17 cellular contexts compared by ENCODE assay signal in genomic region chr20:9214676-9215075, GRCh38.
DNase-seq lines count a peak whose midpoint lies in the region; ATAC-seq and TF ChIP-seq lines count a peak whose summit lies in the region.
"Had no signal": no experiment of that assay in that cellular context is flagged by ENCODE, and none has a peak within 500 bp of the region (broad histone marks: within the 10 kb centered on the region; RNA-seq: fewer than 3 reads in every experiment).

No MANE protein-coding gene starts in this region.

- TF ChIP-seq CTCF in WERI-Rb-1 (IDR thresholded peaks at IDR 0.05; ENCODE audit: low read depth, low read length) = no peak
- no peak for TF ChIP-seq CTCF in A673 (conservative IDR thresholded peaks at IDR 0.05; ENCODE audit: low read depth, low read length)
- TF ChIP-seq CTCF in smooth muscle cell (IDR thresholded peaks at IDR 0.05; ENCODE audit: borderline replicate concordance, insufficient read depth, poor library complexity, severe bottlenecking) = no peak

- H3K4me2 ChIP-seq in GM23248 (ENCODE audit: unreplicated experiment) (no peak overlapping the region), smooth muscle cell (no peak overlapping the region)

- peak overlapping the region; percentile 62 for H3K27ac ChIP-seq in GM23248
- H3K27ac ChIP-seq in WERI-Rb-1 = no peak overlapping the region
- no peak overlapping the region for H3K27ac ChIP-seq in A673 (ENCODE audit: low read depth, low read length, poor library complexity, severe bottlenecking)
- H3K27ac ChIP-seq in smooth muscle cell (ENCODE audit: low read depth) = no peak overlapping the region
- H3K27ac ChIP-seq: C4-2B had no signal

- no peak for ATAC-seq in GM21737 (IDR thresholded peaks at IDR 0.05; ENCODE audit: unreplicated experiment)
- ATAC-seq: HCT116; stimulated activated effector memory CD8-positive, alpha-beta T cell treated with anti-CD3 and anti-CD28 coated beads, Interleukin-12 subunit alpha, Interleukin-12 subunit beta, amount 100 ng/mL, for 72 hours had no signal

- DNase-seq in A172 (ENCODE audit: low spot score) = peak; percentile 40
- DNase-seq in GM23248 = peak; percentile 91
- DNase-seq in adipocyte (ENCODE audit: low read depth) = peak; percentile 96
- DNase-seq in fibroblast of the conjunctiva (ENCODE audit: low read depth) = peak; percentile 86
- no peak for DNase-seq in WERI-Rb-1
- no peak for DNase-seq in A673 (ENCODE audit: low spot score)
- no peak for DNase-seq in smooth muscle cell (lab: John Stamatoyannopoulos, UW; ENCODE audit: unreplicated experiment)
- DNase-seq: activated CD8-positive, alpha-beta memory T cell treated with anti-CD3 and anti-CD28 coated beads for 24 hours; activated naive CD4-positive, alpha-beta T cell treated with anti-CD3 and anti-CD28 coated beads, Interleukin-2, amount 10 ng/mL, durations not matched to agents 7 days and 5 days; dermis blood vessel endothelial cell; NCI-H1092; NCI-H2227 treated with DMSO at 0.1 percent for 48 hours; stimulated activated CD4-positive, alpha-beta T cell treated with anti-CD3 and anti-CD28 coated beads, Interleukin-1b, Interleukin-23, amount 100 ng/mL, for 48 hours had no signal

- peaks cover 19% of the 10 kb centered on the region for H3K4me1 ChIP-seq in GM23248 (ENCODE audit: insufficient read depth)
- H3K4me1 ChIP-seq in adipocyte (ENCODE audit: control insufficient read depth, insufficient read depth, low read length) = peaks cover 22% of the 10 kb centered on the region
- H3K4me1 ChIP-seq in A673 (ENCODE audit: insufficient read depth, low read length, poor library complexity, severe bottlenecking) = peaks cover 8% of the 10 kb centered on the region
- H3K4me1 ChIP-seq in smooth muscle cell (ENCODE audit: low read depth) = no peaks in the 10 kb centered on the region

- 18 to 23% methylated on average over 3 of the region's 3 CpGs for WGBS in GM23248 (ENCODE audit: low coverage in 1 of 2, low lambda C conversion rate in 2 of 2, missing lambda C conversion rate in 2 of 2), 2 experiments
- 50% methylated on average over 3 of the region's 3 CpGs for WGBS in smooth muscle cell (ENCODE audit: low lambda C conversion rate)

- H3K27me3 ChIP-seq in GM23248 (replicated peaks; ENCODE audit: insufficient read depth) (no peaks in the 10 kb centered on the region), adipocyte (replicated peaks; ENCODE audit: control insufficient read depth, insufficient read depth, low read length) (peaks cover 4% of the 10 kb centered on the region), WERI-Rb-1 (ENCODE audit: insufficient read depth, low read depth, severe bottlenecking) (no peaks in the 10 kb centered on the region), A673 (replicated peaks; ENCODE audit: insufficient read depth, low read depth, low read length, poor library complexity) (no peaks in the 10 kb centered on the region), smooth muscle cell (ENCODE audit: low read depth) (no peaks in the 10 kb centered on the region)

- H2AFZ ChIP-seq in GM23248 (no peak overlapping the region), smooth muscle cell (ENCODE audit: low read depth) (no peak overlapping the region)

- no peaks in the 10 kb centered on the region for H3K9me3 ChIP-seq in GM23248 (ENCODE audit: low read depth)
- no peaks in the 10 kb centered on the region for H3K9me3 ChIP-seq in adipocyte (ENCODE audit: control insufficient read depth, low read length)
- no peaks in the 10 kb centered on the region for H3K9me3 ChIP-seq in WERI-Rb-1 (ENCODE audit: severe bottlenecking)
- H3K9me3 ChIP-seq in A673 (ENCODE audit: low read depth, low read length, poor library complexity, severe bottlenecking) = no peaks in the 10 kb centered on the region
- no peaks in the 10 kb centered on the region for H3K9me3 ChIP-seq in smooth muscle cell (replicated peaks; ENCODE audit: low read depth)

- H4K20me1 ChIP-seq in GM23248 (ENCODE audit: insufficient read depth) (no peaks in the 10 kb centered on the region), smooth muscle cell (ENCODE audit: low read depth) (no peaks in the 10 kb centered on the region)

- H3K4me3 ChIP-seq in GM23248 = no peak overlapping the region
- no peak overlapping the region for H3K4me3 ChIP-seq in adipocyte (ENCODE audit: low read length)
- no peak overlapping the region for H3K4me3 ChIP-seq in WERI-Rb-1 (ENCODE audit: low read depth, low read length)
- no peak overlapping the region for H3K4me3 ChIP-seq in A673 (ENCODE audit: low read depth, low read length, poor library complexity, severe bottlenecking)
- no peak overlapping the region for H3K4me3 ChIP-seq in smooth muscle cell

- H3K79me2 ChIP-seq in GM23248 (ENCODE audit: insufficient read depth) (no peaks in the 10 kb centered on the region), smooth muscle cell (ENCODE audit: low read depth) (no peaks in the 10 kb centered on the region)

- H3K9ac ChIP-seq in GM23248 = no peak overlapping the region
- no peak overlapping the region for H3K9ac ChIP-seq in adipocyte (ENCODE audit: low read length)
- no peak overlapping the region for H3K9ac ChIP-seq in smooth muscle cell (ENCODE audit: low read depth)

- in situ Hi-C loops in GM23248 (cut with MboI) = no loop called here

- POLR2A ChIA-PET in A673 (lab: Charles Lee; ENCODE audit: low non-redundant PET) = no interaction called here

- intact Hi-C loops in A673 (cut with micrococcal nuclease; ENCODE audit: unreplicated experiment) = loop anchor here (2.0 to 10.0 kb wide), 3 partner anchors 144 to 450 kb away; no protein-coding TSS in a partner anchor

- no TSS peak for BruUV-seq in A673 (replicated peaks; lab: Mats Ljungman, UMichigan)

- no peaks in the 10 kb centered on the region for H3K36me3 ChIP-seq in GM23248 (ENCODE audit: low read depth)
- no peaks in the 10 kb centered on the region for H3K36me3 ChIP-seq in adipocyte (ENCODE audit: control insufficient read depth, insufficient read depth, low read length, severe bottlenecking)
- no peaks in the 10 kb centered on the region for H3K36me3 ChIP-seq in WERI-Rb-1
- H3K36me3 ChIP-seq in A673 (ENCODE audit: insufficient read depth, low read length, poor library complexity, severe bottlenecking) = no peaks in the 10 kb centered on the region
- no peaks in the 10 kb centered on the region for H3K36me3 ChIP-seq in smooth muscle cell (ENCODE audit: low read depth)

- CTCF ChIA-PET in A673 (lab: Charles Lee) = interaction anchor here (0.9 kb wide), 1 partner anchor 9 kb away, joined by 4 read pairs; no protein-coding TSS in a partner anchor

- peaks cover 15% of the 10 kb centered on the region for H3F3A ChIP-seq in GM23248 (ENCODE audit: insufficient read depth)
- H3F3A ChIP-seq in smooth muscle cell (ENCODE audit: low read depth) = no peaks in the 10 kb centered on the region

- no peaks in the 10 kb centered on the region for H3K9me2 ChIP-seq in GM23248 (ENCODE audit: insufficient read depth)

Comparison
In these comparisons a context has a peak if more than half of its experiments do, and no peak if none do; other contexts are left out.
1. DNase-seq: peak in A172 (single experiment), GM23248 (single experiment), adipocyte (single experiment) and fibroblast of the conjunctiva (single experiment); none in WERI-Rb-1 (single experiment), A673 (single experiment) and smooth muscle cell (single experiment).